8 cellular contexts compared by ENCODE assay signal in genomic region chr22:43481528-43482309, GRCh38.
DNase-seq lines count a peak whose midpoint lies in the region; ATAC-seq and TF ChIP-seq lines count a peak whose summit lies in the region.

No MANE protein-coding gene starts in this region.

- H3K27ac Mint-ChIP-seq in stimulated activated effector memory CD8-positive, alpha-beta T cell treated with anti-CD3 and anti-CD28 coated beads, Interleukin-12 subunit alpha, Interleukin-12 subunit beta, amount 100 ng/mL, for 72 hours = peak overlapping the region; percentile 41
- no peak overlapping the region for H3K27ac Mint-ChIP-seq in glutamatergic neuron (ENCODE audit: unreplicated experiment)

- H3K4me3 ChIP-seq in NB4 (ENCODE audit: low read depth, low read length) = no peak overlapping the region

- ATAC-seq in activated CD4-positive, CD25-positive, alpha-beta regulatory T cell treated with anti-CD3 and anti-CD28 coated beads, Interleukin-2, amount 50 U/mL, for 24 hours = no peak
- ATAC-seq in stimulated activated effector memory CD8-positive, alpha-beta T cell treated with anti-CD3 and anti-CD28 coated beads, Interleukin-12 subunit alpha, Interleukin-12 subunit beta, amount 100 ng/mL, for 72 hours = no peak
- no peak for ATAC-seq in HG02970 (IDR thresholded peaks at IDR 0.05; ENCODE audit: low FRiP score, unreplicated experiment)
- ATAC-seq in HG02885 (IDR thresholded peaks at IDR 0.05; ENCODE audit: poor library complexity, unreplicated experiment) = no peak

- H3K36me3 Mint-ChIP-seq in stimulated activated effector memory CD8-positive, alpha-beta T cell treated with anti-CD3 and anti-CD28 coated beads, Interleukin-12 subunit alpha, Interleukin-12 subunit beta, amount 100 ng/mL, for 72 hours = no peaks in the 10 kb centered on the region
- no peaks in the 10 kb centered on the region for H3K36me3 Mint-ChIP-seq in glutamatergic neuron (ENCODE audit: unreplicated experiment)

- peaks cover 8% of the 10 kb centered on the region for H3K4me1 Mint-ChIP-seq in stimulated activated effector memory CD8-positive, alpha-beta T cell treated with anti-CD3 and anti-CD28 coated beads, Interleukin-12 subunit alpha, Interleukin-12 subunit beta, amount 100 ng/mL, for 72 hours
- peaks cover 3% of the 10 kb centered on the region for H3K4me1 Mint-ChIP-seq in glutamatergic neuron (ENCODE audit: low read depth, unreplicated experiment)

- peak; percentile 60 for TF ChIP-seq CTCF in NB4 (IDR thresholded peaks at IDR 0.05; ENCODE audit: low read depth, low read length)
- TF ChIP-seq CTCF in glutamatergic neuron (IDR thresholded peaks at IDR 0.05; ENCODE audit: partially characterized antibody, unreplicated experiment) = no peak

- no peaks in the 10 kb centered on the region for H3K9me3 Mint-ChIP-seq in stimulated activated effector memory CD8-positive, alpha-beta T cell treated with anti-CD3 and anti-CD28 coated beads, Interleukin-12 subunit alpha, Interleukin-12 subunit beta, amount 100 ng/mL, for 72 hours
- peaks cover 4% of the 10 kb centered on the region for H3K9me3 Mint-ChIP-seq in glutamatergic neuron (ENCODE audit: unreplicated experiment)

- TF ChIP-seq POLR2A in NB4 (IDR thresholded peaks at IDR 0.05; ENCODE audit: extremely low read depth, insufficient read length) = no peak

- peak; percentile 13 for DNase-seq in activated CD4-positive, CD25-positive, alpha-beta regulatory T cell treated with anti-CD3 and anti-CD28 coated beads, Interleukin-2, amount 50 U/mL, for 72 hours
- DNase-seq in NB4 (ENCODE audit: low read depth) (peak; percentile 58), cerebellar cortex (ENCODE audit: low spot score) (peak; percentile 8), glutamatergic neuron (no peak)
- DNase-seq in stimulated activated effector memory CD8-positive, alpha-beta T cell treated with anti-CD3 and anti-CD28 coated beads, Interleukin-12 subunit alpha, Interleukin-12 subunit beta, amount 100 ng/mL, for 72 hours (ENCODE audit: low spot score in 2 of 2) = no peak

- H3K4me3 Mint-ChIP-seq in stimulated activated effector memory CD8-positive, alpha-beta T cell treated with anti-CD3 and anti-CD28 coated beads, Interleukin-12 subunit alpha, Interleukin-12 subunit beta, amount 100 ng/mL, for 72 hours = no peak overlapping the region
- no peak overlapping the region for H3K4me3 Mint-ChIP-seq in glutamatergic neuron (ENCODE audit: unreplicated experiment)

- peaks cover 7% of the 10 kb centered on the region for H3K27me3 Mint-ChIP-seq in glutamatergic neuron (ENCODE audit: unreplicated experiment)

Comparison
In these comparisons a context has a peak if more than half of its experiments do, and no peak if none do; other contexts are left out.
1. DNase-seq: peak in activated CD4-positive, CD25-positive, alpha-beta regulatory T cell treated with anti-CD3 and anti-CD28 coated beads, Interleukin-2, amount 50 U/mL, for 72 hours (single experiment), NB4 (single experiment) and cerebellar cortex (single experiment); none in stimulated activated effector memory CD8-positive, alpha-beta T cell treated with anti-CD3 and anti-CD28 coated beads, Interleukin-12 subunit alpha, Interleukin-12 subunit beta, amount 100 ng/mL, for 72 hours (0 of 2) and glutamatergic neuron (single experiment).